Comparison of ENCODE assay signal across 1 cellular context in genomic region chr14:62081012-62081612, GRCh38.
TF ChIP-seq lines count a peak whose summit lies in the region.

No MANE protein-coding gene starts in this region.

TF ChIP-seq in GM12878, 131 proteins besides CTCF, POLR2A, EP300 and RAD21 (continued from another document):
- no peak for TF ChIP-seq USF2 (IDR thresholded peaks at IDR 0.05; ENCODE audit: borderline replicate concordance, low read depth, low read length)
- TF ChIP-seq FOXM1 (IDR thresholded peaks at IDR 0.05; ENCODE audit: low read depth, low read length) = 0 out of 2 replicates have a peak, but pooled peaks have one; percentile 65
- TF ChIP-seq GABPA (IDR thresholded peaks at IDR 0.05; ENCODE audit: low read depth) = peak; percentile 50; the same call in 1 of the 2 replicates
- TF ChIP-seq POLR2AphosphoS5 (IDR thresholded peaks at IDR 0.05; ENCODE audit: low read length) = peak; percentile 41; the same call in 1 of the 2 replicates
- TF ChIP-seq TCF12 (IDR thresholded peaks at IDR 0.05; ENCODE audit: low read depth, low read length) = peak; percentile 96
- 0 out of 2 replicates have a peak, but pooled peaks have one; percentile 63 for TF ChIP-seq BMI1 (IDR thresholded peaks at IDR 0.05; ENCODE audit: borderline replicate concordance)
- TF ChIP-seq ATF7 (IDR thresholded peaks at IDR 0.05; ENCODE audit: low read depth) = peak; percentile 69; the same call in 1 of the 2 replicates
- peak; percentile 87 for TF ChIP-seq DPF2 (IDR thresholded peaks at IDR 0.05)
- 0 out of 2 replicates have a peak, but pooled peaks have one; percentile 27 for TF ChIP-seq MAX (IDR thresholded peaks at IDR 0.05; ENCODE audit: low read depth, low read length)
- TF ChIP-seq SPI1 (IDR thresholded peaks at IDR 0.05; ENCODE audit: borderline replicate concordance, insufficient read depth, low read depth, low read length) = peak; percentile 97
- TF ChIP-seq MEF2A (IDR thresholded peaks at IDR 0.05; ENCODE audit: insufficient read depth, low read depth, low read length) = 0 out of 2 replicates have a peak, but pooled peaks have one; percentile 24
- TF ChIP-seq MLLT1 (IDR thresholded peaks at IDR 0.05) = peak; percentile 39; the same call in 1 of the 2 replicates
- peak; percentile 78; the same call in 1 of the 2 replicates for TF ChIP-seq PAX5 (IDR thresholded peaks at IDR 0.05; ENCODE audit: borderline replicate concordance, low read depth, low read length)
- peak; percentile 71; the same call in 1 of the 2 replicates for TF ChIP-seq ATF2 (IDR thresholded peaks at IDR 0.05; ENCODE audit: low read length)
- no peak for TF ChIP-seq CUX1 (IDR thresholded peaks at IDR 0.05; ENCODE audit: insufficient replicate concordance, low read depth, low read length)
- no peak for TF ChIP-seq NRF1 (conservative IDR thresholded peaks at IDR 0.05; ENCODE audit: low read depth, low read length)
- TF ChIP-seq GATAD2B (conservative IDR thresholded peaks at IDR 0.05; ENCODE audit: low read depth) = 0 out of 2 replicates have a peak, but pooled peaks have one; percentile 33
- TF ChIP-seq NFYA (IDR thresholded peaks at IDR 0.05; ENCODE audit: borderline replicate concordance, low read depth, low read length) = no peak
- no peak for TF ChIP-seq KDM1A (IDR thresholded peaks at IDR 0.05; ENCODE audit: borderline replicate concordance)
- TF ChIP-seq ZNF592 (IDR thresholded peaks at IDR 0.05) = no peak
- TF ChIP-seq IKZF2 (IDR thresholded peaks at IDR 0.05) = peak; percentile 80 to 85
- TF ChIP-seq POU2F2 (IDR thresholded peaks at IDR 0.05; ENCODE audit: borderline replicate concordance, low read depth, low read length) = peak; percentile 68; the same call in 1 of the 3 replicates
- TF ChIP-seq ZBED1 (IDR thresholded peaks at IDR 0.05; ENCODE audit: borderline replicate concordance) = peak; percentile 74; the same call in 1 of the 2 replicates
- peak; percentile 90 for TF ChIP-seq BCL11A (IDR thresholded peaks at IDR 0.05; ENCODE audit: low read depth, low read length)
- peak; percentile 41; the same call in 1 of the 2 replicates for TF ChIP-seq PKNOX1 (IDR thresholded peaks at IDR 0.05)
- peak; percentile 79 for TF ChIP-seq NFIC (IDR thresholded peaks at IDR 0.05; ENCODE audit: low read depth, low read length)
- TF ChIP-seq ZNF384 (IDR thresholded peaks at IDR 0.05; ENCODE audit: borderline replicate concordance, low read depth, low read length) = no peak
- no peak for TF ChIP-seq SMAD5 (IDR thresholded peaks at IDR 0.05; ENCODE audit: low read depth)
- TF ChIP-seq SKIL (IDR thresholded peaks at IDR 0.05; ENCODE audit: low read depth, poor library complexity, severe bottlenecking) = peak; percentile 45
- TF ChIP-seq NBN (IDR thresholded peaks at IDR 0.05) = peak; percentile 65; the same call in 1 of the 2 replicates
- TF ChIP-seq TCF3 (IDR thresholded peaks at IDR 0.05; ENCODE audit: borderline replicate concordance, insufficient read depth, low read depth, low read length) = peak; percentile 93
- peak; percentile 67 for TF ChIP-seq RELB (IDR thresholded peaks at IDR 0.05; ENCODE audit: low read depth)
- TF ChIP-seq CHD2 (IDR thresholded peaks at IDR 0.05; ENCODE audit: borderline replicate concordance, low read depth, low read length) = peak; percentile 35; the same call in 1 of the 2 replicates
- peak; percentile 65 for TF ChIP-seq EED (IDR thresholded peaks at IDR 0.05; ENCODE audit: low read depth)
- TF ChIP-seq RCOR1 (conservative IDR thresholded peaks at IDR 0.05; ENCODE audit: low read depth, low read length) = 0 out of 2 replicates have a peak, but pooled peaks have one; percentile 79
